ENCODE assay signal across 8 cellular contexts in the genomic region with DNA sequence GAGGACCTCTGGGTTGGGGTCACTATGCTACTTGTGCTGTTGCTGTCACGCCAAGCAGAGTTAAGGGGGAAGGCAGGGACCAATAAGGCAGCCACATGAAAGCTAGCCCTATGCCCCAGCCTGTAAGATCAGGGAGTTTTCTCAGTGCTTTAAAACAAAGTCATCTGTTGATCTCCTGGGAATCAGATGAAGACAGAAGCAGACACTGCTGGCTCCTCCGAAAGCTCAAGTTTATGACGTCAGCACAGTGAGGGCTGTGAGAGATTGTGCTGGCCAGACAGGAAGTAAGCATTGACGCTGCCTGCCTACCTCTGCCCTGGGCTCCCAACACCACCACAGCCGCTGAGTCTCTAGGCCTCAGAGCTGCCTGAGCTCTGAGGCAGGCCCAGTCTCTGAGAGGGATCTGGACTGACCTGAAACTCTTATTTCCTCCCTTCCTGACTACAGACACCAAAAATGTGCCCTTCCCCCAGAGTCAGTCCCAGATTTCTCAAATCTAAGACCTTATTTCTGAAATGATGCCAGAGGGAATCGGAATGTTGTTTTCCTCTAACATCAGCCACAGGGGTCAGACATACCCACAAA.
DNase-seq lines count a peak whose midpoint lies in the region; ATAC-seq, FAIRE-seq and TF ChIP-seq lines count a peak whose summit lies in the region.

No MANE protein-coding gene starts in this region.

- H3K27ac ChIP-seq in H1 (ENCODE audit: low read depth, low read length) (no peak overlapping the region), neural progenitor cell (no peak overlapping the region), tibial artery (peak overlapping the region; percentile 41 to 62)

- TF ChIP-seq CTCF in H1 (IDR thresholded peaks at IDR 0.05; ENCODE audit: control extremely low read depth in 1 of 3, insufficient read depth in 1 of 3, low read depth in 1 of 3, low read length in 3 of 3) (no peak), neural progenitor cell (IDR thresholded peaks at IDR 0.05) (no peak), tibial artery (IDR thresholded peaks at IDR 0.05) (no peak)

- ATAC-seq in HG02973 (IDR thresholded peaks at IDR 0.05; ENCODE audit: unreplicated experiment) = peak; percentile 72

- TF ChIP-seq RAD21 in H1 (IDR thresholded peaks at IDR 0.05 in 1 of 2, conservative IDR thresholded peaks at IDR 0.05 in 1 of 2; ENCODE audit: low read depth in 2 of 2, low read length in 2 of 2) = no peak

- no peaks in the 10 kb centered on the region for H3K9me3 Mint-ChIP-seq in activated CD4-positive, alpha-beta T cell treated with anti-CD3 and anti-CD28 coated beads, Interleukin-2, amount 10 ng/mL, durations not matched to agents 24 days and 14 days
- H3K9me3 Mint-ChIP-seq in neural progenitor cell = peaks cover 2% of the 10 kb centered on the region

- H3K14ac ChIP-seq in H1 (ENCODE audit: insufficient read length) = no peak overlapping the region

- 87% methylated on average over 6 of the region's 6 CpGs; no CpG with 5 or more reads in 1 of the 2 experiments for WGBS in H1 (ENCODE audit: extremely low coverage in 1 of 2, insufficient coverage in 1 of 2, insufficient read length in 1 of 2, insufficient replicate concordance in 2 of 2, low coverage in 1 of 2, low lambda C conversion rate in 2 of 2, missing lambda C conversion rate in 1 of 2), 2 experiments

- H3K4me3 ChIP-seq in H1 (ENCODE audit: extremely low read depth in 1 of 4, insufficient read depth in 2 of 4, low read depth in 3 of 4, low read length in 4 of 4) (no peak overlapping the region), neural progenitor cell (no peak overlapping the region), tibial artery (no peak overlapping the region)

- H3F3A ChIP-seq in neural progenitor cell (ENCODE audit: low read depth) = no peaks in the 10 kb centered on the region

- no peak overlapping the region for H2AK5ac ChIP-seq in H1 (ENCODE audit: low read depth, low read length)

- H3K56ac ChIP-seq in H1 (replicated peaks; ENCODE audit: insufficient read length, low read depth, low read length) = no peak overlapping the region

- peak overlapping the region; percentile 35; the same call in 1 of the 2 replicates for H2BK5ac ChIP-seq in H1 (ENCODE audit: low read depth, low read length)

- no peak overlapping the region for H2BK15ac ChIP-seq in H1 (ENCODE audit: low read length)

- H3K4ac ChIP-seq in H1 (replicated peaks; ENCODE audit: insufficient read length, low read depth, low read length) = no peak overlapping the region

- no peaks in the 10 kb centered on the region for H3K36me3 ChIP-seq in H1 (ENCODE audit: control insufficient read depth in 2 of 4, insufficient read depth in 4 of 4, low read length in 3 of 4)
- H3K36me3 ChIP-seq in neural progenitor cell = no peaks in the 10 kb centered on the region
- H3K36me3 ChIP-seq in tibial artery = no peaks in the 10 kb centered on the region

- no peak overlapping the region for H3K23ac ChIP-seq in H1 (ENCODE audit: insufficient read length)

- H3K4me1 Mint-ChIP-seq in activated CD4-positive, alpha-beta T cell treated with anti-CD3 and anti-CD28 coated beads, Interleukin-2, amount 10 ng/mL, durations not matched to agents 24 days and 14 days = peaks cover 20% of the 10 kb centered on the region
- peaks cover 12% of the 10 kb centered on the region for H3K4me1 Mint-ChIP-seq in neural progenitor cell

- peak; percentile 12 for DNase-seq in Ammon's horn (ENCODE audit: low spot score)
- DNase-seq in activated CD4-positive, alpha-beta T cell treated with anti-CD3 and anti-CD28 coated beads, Interleukin-2, amount 10 ng/mL, durations not matched to agents 24 days and 14 days = peak; percentile 88
- DNase-seq in H1 (ENCODE audit: low read depth in 1 of 2, low spot score in 2 of 2) = no peak
- DNase-seq in neural progenitor cell (ENCODE audit: low spot score) = no peak
- peak; percentile 48 to 81 for DNase-seq in tibial artery
- no peak for DNase-seq in NCI-H146 treated with DMSO at 0.1 percent for 48 hours (lab: John Stamatoyannopoulos, UW; ENCODE audit: unreplicated experiment)
- no peak for DNase-seq in retina

- intact Hi-C loops in activated CD4-positive, alpha-beta T cell treated with anti-CD3 and anti-CD28 coated beads, Interleukin-2, amount 10 ng/mL, durations not matched to agents 24 days and 14 days (cut with micrococcal nuclease) = no loop called here
- intact Hi-C loops in tibial artery (cut with DNase I; ENCODE audit: low total_unique reads) = no loop called here

- H3K79me2 ChIP-seq in H1 (ENCODE audit: control insufficient read depth in 1 of 2, insufficient read depth in 2 of 2, low read length in 2 of 2) = no peaks in the 10 kb centered on the region
- H3K79me2 ChIP-seq in neural progenitor cell (ENCODE audit: low read depth) = no peaks in the 10 kb centered on the region

- H2BK20ac ChIP-seq in H1 (ENCODE audit: low read length) = no peak overlapping the region

- H3K79me1 ChIP-seq in H1 (ENCODE audit: low read depth, low read length) = no peaks in the 10 kb centered on the region

- H3K27me3 ChIP-seq in H1 (replicated peaks in 1 of 4; ENCODE audit: control insufficient read depth in 3 of 4, extremely low read depth in 1 of 4, insufficient read depth in 3 of 4, low read length in 3 of 4) (no peaks in the 10 kb centered on the region), neural progenitor cell (no peaks in the 10 kb centered on the region), tibial artery (no peaks in the 10 kb centered on the region)

- H4K20me1 ChIP-seq in H1 (replicated peaks in 1 of 2; ENCODE audit: control insufficient read depth in 1 of 2, insufficient read depth in 2 of 2, low read length in 2 of 2) (no peaks in the 10 kb centered on the region), neural progenitor cell (ENCODE audit: low read depth) (no peaks in the 10 kb centered on the region)

- H3K9ac ChIP-seq in H1 (replicated peaks in 1 of 4; ENCODE audit: extremely low read depth in 1 of 4, low read depth in 3 of 4, low read length in 3 of 4) (no peak overlapping the region), neural progenitor cell (no peak overlapping the region)

- no peak for TF ChIP-seq EP300 in H1 (IDR thresholded peaks at IDR 0.05; ENCODE audit: borderline replicate concordance in 1 of 2, low read depth in 2 of 2, low read length in 2 of 2)

- no peaks in the 10 kb centered on the region for H3K23me2 ChIP-seq in H1 (ENCODE audit: low read depth, low read length)

- H2BK12ac ChIP-seq in H1 (ENCODE audit: low read depth, low read length) = peak overlapping the region; percentile 60; the same call in 1 of the 2 replicates

- H4K91ac ChIP-seq in H1 (replicated peaks; ENCODE audit: insufficient read length, low read length) = no peak overlapping the region

- H3K18ac ChIP-seq in H1 (ENCODE audit: extremely low read depth, low read length) = no peak overlapping the region; the same call in 1 of the 2 replicates

- H3K36me3 Mint-ChIP-seq in activated CD4-positive, alpha-beta T cell treated with anti-CD3 and anti-CD28 coated beads, Interleukin-2, amount 10 ng/mL, durations not matched to agents 24 days and 14 days (ENCODE audit: low read depth) = peaks cover 1% of the 10 kb centered on the region
- no peaks in the 10 kb centered on the region for H3K36me3 Mint-ChIP-seq in neural progenitor cell

- H3K4me3 Mint-ChIP-seq in activated CD4-positive, alpha-beta T cell treated with anti-CD3 and anti-CD28 coated beads, Interleukin-2, amount 10 ng/mL, durations not matched to agents 24 days and 14 days = peak overlapping the region; percentile 27
- H3K4me3 Mint-ChIP-seq in neural progenitor cell = no peak overlapping the region

- CTCF ChIA-PET in H1 (lab: Charles Lee; ENCODE audit: partially characterized antibody) = interaction anchor here (1.8 kb wide), 1 partner anchor 184 kb away, joined by 9 read pairs; no protein-coding TSS in a partner anchor

- peak overlapping the region; percentile 25 for H2AFZ ChIP-seq in H1 (ENCODE audit: low read length)
- no peak overlapping the region for H2AFZ ChIP-seq in neural progenitor cell (replicated peaks)

- H3K4me2 ChIP-seq in H1 (ENCODE audit: insufficient read depth in 1 of 2, low read depth in 2 of 2, low read length in 2 of 2) (no peak overlapping the region), neural progenitor cell (no peak overlapping the region)

- no peaks in the 10 kb centered on the region for H3K27me3 Mint-ChIP-seq in activated CD4-positive, alpha-beta T cell treated with anti-CD3 and anti-CD28 coated beads, Interleukin-2, amount 10 ng/mL, durations not matched to agents 24 days and 14 days
- H3K27me3 Mint-ChIP-seq in neural progenitor cell (ENCODE audit: insufficient read depth, low read depth) = peaks cover 3% of the 10 kb centered on the region

- H3K9me3 ChIP-seq in H1 (ENCODE audit: insufficient read depth in 2 of 2, low read depth in 1 of 2, low read length in 1 of 2) (no peaks in the 10 kb centered on the region), neural progenitor cell (ENCODE audit: low read depth) (no peaks in the 10 kb centered on the region), tibial artery (no peaks in the 10 kb centered on the region)

- POLR2A ChIA-PET in H1 (lab: Charles Lee; ENCODE audit: partially characterized antibody) = no interaction called here

- H4K5ac ChIP-seq in H1 (ENCODE audit: insufficient read length, low read depth, low read length) = no peak overlapping the region

- peak overlapping the region; percentile 84 for H3K27ac Mint-ChIP-seq in activated CD4-positive, alpha-beta T cell treated with anti-CD3 and anti-CD28 coated beads, Interleukin-2, amount 10 ng/mL, durations not matched to agents 24 days and 14 days
- H3K27ac Mint-ChIP-seq in neural progenitor cell = peak overlapping the region; percentile 92

- H4K8ac ChIP-seq in H1 (ENCODE audit: extremely low read depth, insufficient read depth, low read length) = peak overlapping the region; percentile 66; the same call in 1 of the 2 replicates

- FAIRE-seq in H1 (lab: Jason Lieb, UNC) = no peak

- H3K4me1 ChIP-seq in H1 (replicated peaks in 1 of 4; ENCODE audit: control insufficient read depth in 3 of 4, insufficient read depth in 4 of 4, low read length in 3 of 4) (no peaks in the 10 kb centered on the region), neural progenitor cell (peaks cover 8% of the 10 kb centered on the region), tibial artery (peaks cover 0 to 21% (median 14%) of the 10 kb centered on the region in 4 donors)

- no peak overlapping the region for H2BK120ac ChIP-seq in H1 (replicated peaks; ENCODE audit: low read depth, low read length)

- no peak for TF ChIP-seq POLR2A in H1 (IDR thresholded peaks at IDR 0.05; ENCODE audit: control extremely low read depth in 1 of 2, low read depth in 2 of 2, low read length in 2 of 2)

TF ChIP-seq in H1, 55 proteins besides CTCF, POLR2A, EP300 and RAD21:
- no peak for TF ChIP-seq SIN3A (conservative IDR thresholded peaks at IDR 0.05 in 1 of 2, IDR thresholded peaks at IDR 0.05 in 1 of 2; ENCODE audit: low read depth in 1 of 2, low read length in 2 of 2)
- TF ChIP-seq FOSL1 (IDR thresholded peaks at IDR 0.05; ENCODE audit: insufficient read depth, low read depth, low read length) = no peak
- TF ChIP-seq KDM5A (IDR thresholded peaks at IDR 0.05; ENCODE audit: low read length) = no peak
- TF ChIP-seq TCF12 (IDR thresholded peaks at IDR 0.05; ENCODE audit: low read depth, low read length) = no peak
- TF ChIP-seq SP2 (IDR thresholded peaks at IDR 0.05; ENCODE audit: low read length) = no peak
- no peak for TF ChIP-seq TBP (IDR thresholded peaks at IDR 0.05; ENCODE audit: low read depth, low read length)

Comparison
In these comparisons a context has a peak if more than half of its experiments do, and no peak if none do; other contexts are left out.
1. DNase-seq: peak in Ammon's horn (single experiment), activated CD4-positive, alpha-beta T cell treated with anti-CD3 and anti-CD28 coated beads, Interleukin-2, amount 10 ng/mL, durations not matched to agents 24 days and 14 days (single experiment) and tibial artery (2 of 2); none in H1 (0 of 2), neural progenitor cell (single experiment), NCI-H146 treated with DMSO at 0.1 percent for 48 hours (single experiment) and retina (single experiment).
2. H3K27ac ChIP-seq: peak in tibial artery (2 of 2); none in H1 (single experiment) and neural progenitor cell (single experiment).